8 cellular contexts compared by ENCODE assay signal in genomic region chr10:17655567-17656146, GRCh38. TPM values are rescaled to one million over a fixed set of nuclear protein-coding genes. Genes with fewer than 3 reads are reported as not detected.
DNase-seq lines count a peak whose midpoint lies in the region; ATAC-seq and TF ChIP-seq lines count a peak whose summit lies in the region.

No MANE protein-coding gene starts in this region.

- peaks cover 98% of the 10 kb centered on the region for H3K79me2 ChIP-seq in hepatocyte

- TF ChIP-seq POLR2A in tibial nerve (IDR thresholded peaks at IDR 0.05) = no peak

- WGBS in hepatocyte (ENCODE audit: low lambda C conversion rate, missing lambda C conversion rate) = 87% methylated on average over 5 of the region's 5 CpGs
- 89 to 92% methylated on average over 5 of the region's 5 CpGs for WGBS in tibial nerve, 2 donors

- DNase-seq in GM13977 (ENCODE audit: low spot score) = peak; percentile 56
- DNase-seq in KBM-7 = peak; percentile 81
- no peak for DNase-seq in hepatocyte (ENCODE audit: low spot score)
- no peak for DNase-seq in NCI-H1930 (lab: John Stamatoyannopoulos, UW)
- no peak for DNase-seq in tibial nerve (ENCODE audit: low spot score in 2 of 2)
- no peak for DNase-seq in NCI-H2081 treated with DMSO at 0.1 percent for 48 hours (lab: John Stamatoyannopoulos, UW)
- no peak for DNase-seq in T-helper 9 cell

- H3K27me3 ChIP-seq in hepatocyte (no peaks in the 10 kb centered on the region), tibial nerve (no peaks in the 10 kb centered on the region)

- H3K4me2 ChIP-seq in hepatocyte = no peak overlapping the region

- H3K9me2 ChIP-seq in hepatocyte (replicated peaks; ENCODE audit: insufficient read depth) = no peaks in the 10 kb centered on the region

- H3K9me3 ChIP-seq in hepatocyte (ENCODE audit: low read depth) (no peaks in the 10 kb centered on the region), tibial nerve (peaks cover 0 to 7% (median 0%) of the 10 kb centered on the region in 4 donors)

- no peak overlapping the region for H2AFZ ChIP-seq in hepatocyte

- in situ Hi-C loops in GM13977 (cut with MboI; ENCODE audit: low pct_unique_long_range_greater_than_20kb, low sequenced_read_pairs, unreplicated experiment) = loop anchor here (25.0 kb wide), 1 partner anchor 1007 kb away; the partner anchor contains the start of genes ARL5B and NSUN6
- in situ Hi-C loops in KBM-7 (cut with MboI; ENCODE audit: low pct_unique_long_range_greater_than_20kb, low sequenced_read_pairs) = no loop called here

- peak overlapping the region; percentile 10 for H3K27ac ChIP-seq in hepatocyte
- H3K27ac ChIP-seq in tibial nerve = no peak overlapping the region

- H3K36me3 ChIP-seq in hepatocyte (replicated peaks; ENCODE audit: insufficient read depth, low read depth) (no peaks in the 10 kb centered on the region), tibial nerve (peaks cover 0 to 8% (median 0%) of the 10 kb centered on the region in 3 donors)

- H4K20me1 ChIP-seq in hepatocyte (ENCODE audit: insufficient read depth, poor library complexity, severe bottlenecking) = peaks cover 5% of the 10 kb centered on the region

- no peaks in the 10 kb centered on the region for H3K4me1 ChIP-seq in hepatocyte (ENCODE audit: insufficient read depth)
- peaks cover 0 to 37% (median 6%) of the 10 kb centered on the region in 4 donors for H3K4me1 ChIP-seq in tibial nerve

- no peak for TF ChIP-seq CTCF in GM13977 (IDR thresholded peaks at IDR 0.05; ENCODE audit: extremely low read depth, insufficient read depth, missing control alignments)
- TF ChIP-seq CTCF in hepatocyte (IDR thresholded peaks at IDR 0.05; ENCODE audit: poor library complexity) = no peak
- no peak for TF ChIP-seq CTCF in tibial nerve (IDR thresholded peaks at IDR 0.05)

- H3K4me3 ChIP-seq in hepatocyte (no peak overlapping the region), tibial nerve (no peak overlapping the region)

- ATAC-seq in GM21717 (IDR thresholded peaks at IDR 0.05; ENCODE audit: unreplicated experiment) = peak; percentile 91

- no peak for TF ChIP-seq EP300 in tibial nerve (IDR thresholded peaks at IDR 0.05)

RNA-seq across cellular contexts. Expression of gene STAM, which starts 11.7 kb away (rescaled TPM):
- total RNA-seq in hepatocyte (29.9 and 32.2 TPM in 2 replicates), tibial nerve (10 to 100 TPM; 17.3 to 28.2 (median 25.1) TPM)
- polyA plus RNA-seq in hepatocyte = 16.7 and 20.6 TPM in 2 replicates

RNA-seq across cellular contexts. Expression of gene HACD1, which starts 38.5 kb away (rescaled TPM):
- total RNA-seq in hepatocyte (14.8 and 30.3 TPM in 2 replicates), tibial nerve (1 to 10 TPM; 6.1 to 9.3 (median 7.5) TPM)
- polyA plus RNA-seq in hepatocyte = 31.9 and 38.8 TPM in 2 replicates

Comparison
In these comparisons a context has a peak if more than half of its experiments do, and no peak if none do; other contexts are left out.
1. DNase-seq: peak in GM13977 (single experiment) and KBM-7 (single experiment); none in hepatocyte (single experiment), NCI-H1930 (0 of 2), tibial nerve (0 of 2), NCI-H2081 treated with DMSO at 0.1 percent for 48 hours (single experiment) and T-helper 9 cell (single experiment).